ENCODE assay signal across 22 cellular contexts in the genomic region with DNA sequence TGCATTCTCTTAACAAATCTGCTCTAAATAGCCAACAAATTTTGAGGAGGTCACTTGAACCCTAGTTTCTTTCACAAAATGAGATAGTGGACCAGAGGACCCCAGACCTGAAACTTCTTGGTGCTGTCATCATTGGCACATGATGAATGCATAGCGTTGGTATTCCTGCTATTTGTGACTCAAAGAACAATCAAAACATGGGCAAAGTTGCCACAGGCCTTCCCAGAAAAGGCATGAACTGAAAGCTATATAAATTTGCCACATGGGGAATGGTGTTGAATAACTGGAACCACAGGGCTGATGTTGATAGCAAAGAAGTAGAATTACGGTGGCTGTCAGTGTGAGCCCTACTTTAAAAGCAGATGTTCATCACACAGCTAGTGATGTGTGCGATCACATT.
DNase-seq lines count a peak whose midpoint lies in the region; FAIRE-seq and TF ChIP-seq lines count a peak whose summit lies in the region.
"Had no signal": no experiment of that assay in that cellular context is flagged by ENCODE, and none has a peak within 500 bp of the region (broad histone marks: within the 10 kb centered on the region; RNA-seq: fewer than 3 reads in every experiment).

No MANE protein-coding gene starts in this region.

- TF ChIP-seq CTCF in epithelial cell of esophagus (IDR thresholded peaks at IDR 0.05; ENCODE audit: insufficient read depth, low read depth, low read length, missing control alignments) (no peak), kidney (IDR thresholded peaks at IDR 0.05; ENCODE audit: borderline replicate concordance, extremely low read depth, insufficient read depth) (no peak)

- H3K4me1 ChIP-seq in kidney (ENCODE audit: control insufficient read depth in 1 of 2, insufficient read depth in 1 of 2, low read depth in 1 of 2, low read length in 2 of 2): no peaks in the 10 kb centered on the region

- in situ Hi-C loops in SK-MEL-5 (cut with HindIII; ENCODE audit: low pct_unique_long_range_greater_than_20kb, low sequenced_read_pairs): no loop called here

- no peak overlapping the region for H3K9ac ChIP-seq in kidney (ENCODE audit: low read length in 2 of 2)

- intact Hi-C loops in kidney (cut with DNase I): no loop called here

- no peak for FAIRE-seq in kidney (lab: Jason Lieb, UNC)
- FAIRE-seq: GM12892, H54 had no signal

- no peak overlapping the region for H3K27ac ChIP-seq in kidney (ENCODE audit: low read depth in 2 of 2, low read length in 2 of 2)
- H3K27ac ChIP-seq: C4-2B, RWPE1 had no signal

- peak; percentile 46 for DNase-seq in LHCN-M2 (ENCODE audit: low read depth)
- peak; percentile 81 for DNase-seq in SK-MEL-5 (ENCODE audit: low read depth, low spot score)
- DNase-seq in epithelial cell of esophagus (ENCODE audit: low read depth): peak; percentile 48
- DNase-seq in renal cortical epithelial cell (ENCODE audit: low read depth): peak; percentile 48
- DNase-seq in iPS-NIHi7 (ENCODE audit: extremely low spot score): no peak
- DNase-seq in kidney: no peak
- DNase-seq in NCI-H1105 treated with DMSO at 0.1 percent for 48 hours (lab: John Stamatoyannopoulos, UW): no peak
- DNase-seq: CD8-positive, alpha-beta T cell; DMS 273 treated with DMSO at 0.1 percent for 48 hours; DMS79; KBM-7; MM.1S; NCI-H1417; NCI-H1694; NCI-H2029 treated with DMSO at 0.1 percent for 48 hours; NCI-H446 treated with DMSO at 0.1 percent for 48 hours; NCI-H526; SHP77 treated with DMSO at 0.1 percent for 48 hours had no signal

- no peaks in the 10 kb centered on the region for H3K9me3 ChIP-seq in kidney (ENCODE audit: control insufficient read depth in 1 of 2, low read length in 2 of 2)

- H3K4me3 ChIP-seq in epithelial cell of esophagus (ENCODE audit: low read length) (no peak overlapping the region), kidney (ENCODE audit: low read length in 2 of 2) (no peak overlapping the region)

- H3K36me3 ChIP-seq in kidney (ENCODE audit: control insufficient read depth in 1 of 2, insufficient read depth in 2 of 2, low read length in 2 of 2): no peaks in the 10 kb centered on the region

Comparison
In these comparisons a context has a peak if more than half of its experiments do, and no peak if none do; other contexts are left out.
1. DNase-seq: peak in LHCN-M2 (single experiment), SK-MEL-5 (single experiment), epithelial cell of esophagus (single experiment) and renal cortical epithelial cell (single experiment); none in iPS-NIHi7 (single experiment), kidney (single experiment) and NCI-H1105 treated with DMSO at 0.1 percent for 48 hours (single experiment).